Comparison of ENCODE assay signal across 8 cellular contexts in genomic region chr4:169311643-169312365, GRCh38. TPM values are rescaled to one million over a fixed set of nuclear protein-coding genes. Genes with fewer than 3 reads are reported as not detected.
DNase-seq lines count a peak whose midpoint lies in the region; ATAC-seq and TF ChIP-seq lines count a peak whose summit lies in the region.

No MANE protein-coding gene starts in this region.

- ATAC-seq in GM23338, result peak; percentile 100
- peak; percentile 47 for ATAC-seq in activated CD8-positive, alpha-beta T cell treated with anti-CD3 and anti-CD28 coated beads, Interleukin-2, amount 10 ng/mL, durations not matched to agents 7 days and 5 days

- no peak for TF ChIP-seq POLR2A in testis (IDR thresholded peaks at IDR 0.05)

- no peak overlapping the region for H3K4me3 ChIP-seq in GM23338
- no peak overlapping the region for H3K4me3 ChIP-seq in hepatocyte
- H3K4me3 ChIP-seq in testis, result no peak overlapping the region

- H3K36me3 Mint-ChIP-seq in GM23338 (ENCODE audit: low read depth), result no peaks in the 10 kb centered on the region
- no peaks in the 10 kb centered on the region for H3K36me3 Mint-ChIP-seq in activated CD8-positive, alpha-beta T cell treated with anti-CD3 and anti-CD28 coated beads, Interleukin-2, amount 10 ng/mL, durations not matched to agents 7 days and 5 days (ENCODE audit: low read depth)

- POLR2A ChIA-PET in activated CD8-positive, alpha-beta T cell treated with anti-CD3 and anti-CD28 coated beads, Interleukin-2, amount 10 ng/mL, durations not matched to agents 7 days and 5 days (lab: Charles Lee), result no interaction called here

- H3K4me2 ChIP-seq in GM23338, result no peak overlapping the region
- H3K4me2 ChIP-seq in hepatocyte, result no peak overlapping the region

- no peak overlapping the region for H3K4me3 Mint-ChIP-seq in GM23338
- no peak overlapping the region for H3K4me3 Mint-ChIP-seq in activated CD8-positive, alpha-beta T cell treated with anti-CD3 and anti-CD28 coated beads, Interleukin-2, amount 10 ng/mL, durations not matched to agents 7 days and 5 days

- H3K4me1 ChIP-seq in GM23338 (ENCODE audit: insufficient read depth) (peaks cover 3% of the 10 kb centered on the region; the same call in 1 of the 2 replicates), hepatocyte (ENCODE audit: insufficient read depth) (peaks cover 15% of the 10 kb centered on the region), testis (peaks cover 5% of the 10 kb centered on the region)

- no peak overlapping the region for H3K27ac Mint-ChIP-seq in GM23338
- H3K27ac Mint-ChIP-seq in activated CD8-positive, alpha-beta T cell treated with anti-CD3 and anti-CD28 coated beads, Interleukin-2, amount 10 ng/mL, durations not matched to agents 7 days and 5 days, result no peak overlapping the region

- intact Hi-C loops in testis (cut with DNase I; ENCODE audit: low total_unique reads), result no loop called here

- no peaks in the 10 kb centered on the region for H3K27me3 ChIP-seq in GM23338 (ENCODE audit: insufficient read depth)
- no peaks in the 10 kb centered on the region for H3K27me3 ChIP-seq in hepatocyte
- H3K27me3 ChIP-seq in testis, result no peaks in the 10 kb centered on the region

- CTCF ChIA-PET in activated CD8-positive, alpha-beta T cell treated with anti-CD3 and anti-CD28 coated beads, Interleukin-2, amount 10 ng/mL, durations not matched to agents 7 days and 5 days (lab: Charles Lee), result no interaction called here

- H3K4me1 Mint-ChIP-seq in GM23338, result 0 out of 3 replicates have a peak, but pooled peaks cover 3% of the 10 kb centered on the region
- H3K4me1 Mint-ChIP-seq in activated CD8-positive, alpha-beta T cell treated with anti-CD3 and anti-CD28 coated beads, Interleukin-2, amount 10 ng/mL, durations not matched to agents 7 days and 5 days (ENCODE audit: low read depth), result no peaks in the 10 kb centered on the region

- H3K27ac ChIP-seq in GM23338 (ENCODE audit: low read depth) (peak overlapping the region; percentile 40), hepatocyte (no peak overlapping the region), testis (no peak overlapping the region)

- no peaks in the 10 kb centered on the region for H3K79me2 ChIP-seq in GM23338 (replicated peaks; ENCODE audit: insufficient read depth)
- H3K79me2 ChIP-seq in hepatocyte, result no peaks in the 10 kb centered on the region

- no peaks in the 10 kb centered on the region for H3K36me3 ChIP-seq in GM23338 (ENCODE audit: insufficient read depth)
- no peaks in the 10 kb centered on the region for H3K36me3 ChIP-seq in hepatocyte (replicated peaks; ENCODE audit: insufficient read depth, low read depth)
- H3K36me3 ChIP-seq in testis (ENCODE audit: low read depth, missing control alignments), result no peaks in the 10 kb centered on the region

- peaks cover 1% of the 10 kb centered on the region for H3K27me3 Mint-ChIP-seq in GM23338 (ENCODE audit: insufficient read depth, low read depth, poor library complexity)
- H3K27me3 Mint-ChIP-seq in activated CD8-positive, alpha-beta T cell treated with anti-CD3 and anti-CD28 coated beads, Interleukin-2, amount 10 ng/mL, durations not matched to agents 7 days and 5 days (ENCODE audit: low read depth), result peaks cover 2% of the 10 kb centered on the region

- WGBS in hepatocyte (ENCODE audit: low lambda C conversion rate, missing lambda C conversion rate), result 77% methylated on average over 12 of the region's 12 CpGs
- WGBS in testis, 2 donors, result 74 to 75% methylated on average over 11 to 12 of the region's 12 CpGs

- H3K9me2 ChIP-seq in GM23338 (ENCODE audit: insufficient read depth), result no peaks in the 10 kb centered on the region
- H3K9me2 ChIP-seq in hepatocyte (replicated peaks; ENCODE audit: insufficient read depth), result no peaks in the 10 kb centered on the region

- TF ChIP-seq CTCF in GM23338 (conservative IDR thresholded peaks at IDR 0.05; ENCODE audit: low read depth in 2 of 2) (peak; percentile 73 to 75), hepatocyte (IDR thresholded peaks at IDR 0.05; ENCODE audit: poor library complexity) (peak; percentile 49), testis (IDR thresholded peaks at IDR 0.05) (peak; percentile 20 to 65 (median 34))

- H3K9me3 ChIP-seq in hepatocyte (ENCODE audit: low read depth) (no peaks in the 10 kb centered on the region), testis (no peaks in the 10 kb centered on the region)

- H2AFZ ChIP-seq in GM23338 (peak overlapping the region; percentile 85; the same call in 1 of the 2 replicates), hepatocyte (no peak overlapping the region)

- DNase-seq in NCI-H146 (lab: John Stamatoyannopoulos, UW) (peak; percentile 10), NCI-H146 treated with DMSO at 0.1 percent for 48 hours (lab: John Stamatoyannopoulos, UW; ENCODE audit: unreplicated experiment) (no peak), GM23338 (ENCODE audit: low spot score) (peak; percentile 94), M059J (ENCODE audit: low read depth) (peak; percentile 43), hepatocyte (ENCODE audit: low spot score) (peak; percentile 71), testis (peak; percentile 39), DMS79 (lab: John Stamatoyannopoulos, UW) (no peak)
- no peak for DNase-seq in activated CD8-positive, alpha-beta T cell treated with anti-CD3 and anti-CD28 coated beads, Interleukin-2, amount 10 ng/mL, durations not matched to agents 7 days and 5 days

- H4K20me1 ChIP-seq in GM23338 (replicated peaks; ENCODE audit: insufficient read depth) (no peaks in the 10 kb centered on the region), hepatocyte (ENCODE audit: insufficient read depth, poor library complexity, severe bottlenecking) (no peaks in the 10 kb centered on the region)

- H3F3A ChIP-seq in GM23338 (replicated peaks; ENCODE audit: low read depth), result no peaks in the 10 kb centered on the region

- no peaks in the 10 kb centered on the region for H3K9me3 Mint-ChIP-seq in GM23338
- H3K9me3 Mint-ChIP-seq in activated CD8-positive, alpha-beta T cell treated with anti-CD3 and anti-CD28 coated beads, Interleukin-2, amount 10 ng/mL, durations not matched to agents 7 days and 5 days (ENCODE audit: insufficient read depth), result no peaks in the 10 kb centered on the region

TF ChIP-seq in GM23338, 12 proteins besides CTCF, POLR2A, EP300 and RAD21 (continues in another document):
- no peak for TF ChIP-seq ZNF331 (CRISPR knock-in tag; IDR thresholded peaks at IDR 0.05; ENCODE audit: low read depth)
- TF ChIP-seq EZH2phosphoT487 (IDR thresholded peaks at IDR 0.05; ENCODE audit: unreplicated experiment), result no peak
- TF ChIP-seq POLR2AphosphoS5 (IDR thresholded peaks at IDR 0.05; ENCODE audit: low read depth), result no peak
- no peak for TF ChIP-seq STAT1 (IDR thresholded peaks at IDR 0.05; ENCODE audit: unreplicated experiment)
- TF ChIP-seq REST (IDR thresholded peaks at IDR 0.05; ENCODE audit: unreplicated experiment), result no peak
- no peak for TF ChIP-seq ZNF114 (CRISPR knock-in tag; IDR thresholded peaks at IDR 0.05)
- no peak for TF ChIP-seq JUNB (IDR thresholded peaks at IDR 0.05; ENCODE audit: unreplicated experiment)
- no peak for TF ChIP-seq NANOG (IDR thresholded peaks at IDR 0.05; ENCODE audit: borderline replicate concordance)

RNA-seq across cellular contexts. Expression of gene SH3RF1, which starts 41.0 kb away (rescaled TPM):
- 12.4 and 22.9 TPM in 2 replicates for total RNA-seq in GM23338 (2014; rRNA removed; shearing (Covaris generic))
- polyA plus RNA-seq in GM23338 (2016; fragmentation: Nextera tagmentation; extraction: Ambion mirVana) (6.2 and 7.8 TPM in 2 replicates), hepatocyte (12.5 and 16.4 TPM in 2 replicates), testis (ENCODE audit: insufficient read depth, low read depth, low replicate concordance) (15.1 TPM)
- total RNA-seq in M059J (2014; rRNA removed; shearing (Covaris generic)), result 5.0 and 7.9 TPM in 2 replicates
- under 1 TPM; 0.08 to 0.18 TPM for total RNA-seq in activated CD8-positive, alpha-beta T cell treated with anti-CD3 and anti-CD28 coated beads, Interleukin-2, amount 10 ng/mL, durations not matched to agents 7 days and 5 days
- total RNA-seq in hepatocyte (13.9 and 15.5 TPM in 2 replicates), testis (10 to 100 TPM; 26.4 to 38.9 TPM)

Comparison
In these comparisons a context has a peak if more than half of its experiments do, and no peak if none do; other contexts are left out.
1. DNase-seq: peak in NCI-H146 (single experiment), GM23338 (single experiment), M059J (single experiment), hepatocyte (single experiment) and testis (single experiment); none in NCI-H146 treated with DMSO at 0.1 percent for 48 hours (single experiment), activated CD8-positive, alpha-beta T cell treated with anti-CD3 and anti-CD28 coated beads, Interleukin-2, amount 10 ng/mL, durations not matched to agents 7 days and 5 days (single experiment) and DMS79 (single experiment).
2. Peak in every context shown above with its lines, with median percentiles within 50 percentile points of each other: CTCF ChIP-seq.